Comparison of ENCODE assay signal across 8 cellular contexts in genomic region chr4:1767058-1767769, GRCh38. TPM values are rescaled to one million over a fixed set of nuclear protein-coding genes. Genes with fewer than 3 reads are reported as not detected.
DNase-seq lines count a peak whose midpoint lies in the region; ATAC-seq lines count a peak whose summit lies in the region.

No MANE protein-coding gene starts in this region.

- peak overlapping the region in 7 of 11 experiments; percentile 52 to 62 (median 59); a peak in 8 of 22 replicates for H3K9ac ChIP-seq in BLaER1 treated with 17β-estradiol and CSF1 and Interleukin-3, amounts not matched to agents 10 nM and 100 nM

- H3K9me3 ChIP-seq in BLaER1 treated with 17β-estradiol and CSF1 and Interleukin-3, amounts not matched to agents 10 nM and 100 nM (replicated peaks in 1 of 11), result no peaks in the 10 kb centered on the region
- H3K9me3 ChIP-seq in neuron (ENCODE audit: low read length), result no peaks in the 10 kb centered on the region

- peak overlapping the region; percentile 41 to 70 (median 53); a peak in 15 of 20 replicates for H3K4me3 ChIP-seq in BLaER1 treated with 17β-estradiol and CSF1 and Interleukin-3, amounts not matched to agents 10 nM and 100 nM
- peak overlapping the region; percentile 35 for H3K4me3 ChIP-seq in neuron (ENCODE audit: low read length)

- peaks cover 0 to 69% (median 22%) of the 10 kb centered on the region in 11 experiments; a peak in 15 of 22 replicates for H4K20me1 ChIP-seq in BLaER1 treated with 17β-estradiol and CSF1 and Interleukin-3, amounts not matched to agents 10 nM and 100 nM

- no peaks in the 10 kb centered on the region for H3K36me3 ChIP-seq in BLaER1 treated with 17β-estradiol and CSF1 and Interleukin-3, amounts not matched to agents 10 nM and 100 nM
- H3K36me3 ChIP-seq in neuron (ENCODE audit: insufficient read depth, low read length), result no peaks in the 10 kb centered on the region

- ATAC-seq in esophagus mucosa, result peak; percentile 10

- peaks cover 28 to 68% (median 58%) of the 10 kb centered on the region in 10 experiments for H3K4me1 ChIP-seq in BLaER1 treated with 17β-estradiol and CSF1 and Interleukin-3, amounts not matched to agents 10 nM and 100 nM
- H3K4me1 ChIP-seq in neuron (ENCODE audit: insufficient read depth, low read length), result peaks cover 69% of the 10 kb centered on the region

- H3K4me2 ChIP-seq in BLaER1 treated with 17β-estradiol and CSF1 and Interleukin-3, amounts not matched to agents 10 nM and 100 nM, result peak overlapping the region; percentile 55 to 84 (median 69); a peak in 18 of 22 replicates

- H3K27ac ChIP-seq in BLaER1 treated with 17β-estradiol and CSF1 and Interleukin-3, amounts not matched to agents 10 nM and 100 nM, result no peak overlapping the region

- no peak overlapping the region for H2AFZ ChIP-seq in neuron (ENCODE audit: low read depth, low read length)

- peaks cover 53 to 91% (median 75%) of the 10 kb centered on the region in 11 experiments; a peak in 21 of 22 replicates for H3K27me3 ChIP-seq in BLaER1 treated with 17β-estradiol and CSF1 and Interleukin-3, amounts not matched to agents 10 nM and 100 nM
- H3K27me3 ChIP-seq in neuron (ENCODE audit: insufficient read depth, low read length), result no peaks in the 10 kb centered on the region

- peak; percentile 65 for DNase-seq in NCI-H526 treated with DMSO at 0.1 percent for 48 hours (lab: John Stamatoyannopoulos, UW)
- DNase-seq in KG1 (lab: John Stamatoyannopoulos, UW), result no peak
- no peak for DNase-seq in stimulated activated CD4-positive, alpha-beta T cell treated with anti-CD3 and anti-CD28 coated beads, Interleukin-4, amount 100 ng/mL, for 24 hours
- DNase-seq in NCI-H146 treated with DMSO at 0.1 percent for 48 hours (lab: John Stamatoyannopoulos, UW; ENCODE audit: unreplicated experiment), result no peak
- no peak for DNase-seq in GM19240 (ENCODE audit: insufficient read length, low spot score)

RNA-seq across cellular contexts. Expression of gene FGFR3, which starts 25.9 kb away (rescaled TPM):
- total RNA-seq in esophagus mucosa, result 150 TPM

RNA-seq across cellular contexts. Expression of gene TACC3, which starts 45.9 kb away (rescaled TPM):
- total RNA-seq in esophagus mucosa, result 34.4 TPM

RNA-seq across cellular contexts. Expression of gene TMEM129, which starts 46.1 kb away (rescaled TPM):
- total RNA-seq in esophagus mucosa, result 25.5 TPM

RNA-seq across cellular contexts. Expression of gene SLBP, which starts 55.1 kb away (rescaled TPM):
- 31.3 TPM for total RNA-seq in esophagus mucosa
